1 cellular context compared by ENCODE assay signal in genomic region chr9:128684325-128685021, GRCh38.
A peak's percentile ranks its signal among the peaks of the same experiment; 100 is the strongest.
TF ChIP-seq lines count a peak whose summit lies in the region.

No MANE protein-coding gene starts in this region.

TF ChIP-seq in HEK293, 187 proteins besides CTCF, POLR2A, EP300 and RAD21 (continued from another document and continues in another):
- peak; percentile 88 for TF ChIP-seq HIC1 (tag by site-specific recombination; IDR thresholded peaks at IDR 0.05)
- peak; percentile 15; the same call in 1 of the 2 replicates for TF ChIP-seq KLF7 (tag by site-specific recombination; IDR thresholded peaks at IDR 0.05; ENCODE audit: borderline replicate concordance)
- peak; percentile 74 for TF ChIP-seq ZBTB20 (tag by site-specific recombination; IDR thresholded peaks at IDR 0.05)
- TF ChIP-seq KLF9 (tag by site-specific recombination; IDR thresholded peaks at IDR 0.05; ENCODE audit: low read depth) = 0 out of 2 replicates have a peak, but pooled peaks have one; percentile 28
- TF ChIP-seq EGR2 (tag by site-specific recombination; IDR thresholded peaks at IDR 0.05; ENCODE audit: low read depth) = peak; percentile 78
- TF ChIP-seq ZNF600 (tag by site-specific recombination; IDR thresholded peaks at IDR 0.05) = peak; percentile 100
- TF ChIP-seq ZNF19 (tag by site-specific recombination; IDR thresholded peaks at IDR 0.05; ENCODE audit: low read depth) = no peak
- peak; percentile 72; the same call in 1 of the 2 replicates for TF ChIP-seq ZBTB6 (tag by site-specific recombination; IDR thresholded peaks at IDR 0.05)
- TF ChIP-seq ZFHX2 (tag by site-specific recombination; conservative IDR thresholded peaks at IDR 0.05) = peak; percentile 70
- peak; percentile 54 for TF ChIP-seq ZNF366 (tag by site-specific recombination; conservative IDR thresholded peaks at IDR 0.05)
- TF ChIP-seq KLF16 (tag by site-specific recombination; IDR thresholded peaks at IDR 0.05) = peak; percentile 36; the same call in 1 of the 2 replicates
- no peak for TF ChIP-seq ZFP41 (tag by site-specific recombination; IDR thresholded peaks at IDR 0.05; ENCODE audit: borderline replicate concordance)
- TF ChIP-seq ZBTB26 (tag by site-specific recombination; optimal IDR thresholded peaks at IDR 0.05) = peak; percentile 28
- TF ChIP-seq ZXDB (tag by site-specific recombination; IDR thresholded peaks at IDR 0.05) = peak; percentile 75
- TF ChIP-seq ZNF501 (tag by site-specific recombination; IDR thresholded peaks at IDR 0.05) = 0 out of 2 replicates have a peak, but pooled peaks have one; percentile 76
- peak; percentile 95 for TF ChIP-seq ZBTB17 (tag by site-specific recombination; IDR thresholded peaks at IDR 0.05)
- TF ChIP-seq ZNF398 (tag by site-specific recombination; IDR thresholded peaks at IDR 0.05) = peak; percentile 41; the same call in 1 of the 2 replicates
- TF ChIP-seq GLIS1 (tag by site-specific recombination; IDR thresholded peaks at IDR 0.05) = peak; percentile 84
- TF ChIP-seq ZNF561 (tag by site-specific recombination; IDR thresholded peaks at IDR 0.05; ENCODE audit: borderline replicate concordance) = no peak; the same call in 1 of the 2 replicates
- TF ChIP-seq ZSCAN4 (tag by site-specific recombination; IDR thresholded peaks at IDR 0.05) = 0 out of 2 replicates have a peak, but pooled peaks have one; percentile 7
- no peak for TF ChIP-seq ZNF664 (tag by site-specific recombination; IDR thresholded peaks at IDR 0.05)
- peak; percentile 24; the same call in 1 of the 2 replicates for TF ChIP-seq ZIC2 (tag by site-specific recombination; IDR thresholded peaks at IDR 0.05)
- peak; percentile 83 for TF ChIP-seq PRDM4 (tag by site-specific recombination; IDR thresholded peaks at IDR 0.05)
- TF ChIP-seq ZBTB11 (tag by site-specific recombination; conservative IDR thresholded peaks at IDR 0.05; ENCODE audit: low read depth) = peak; percentile 27; the same call in 1 of the 2 replicates
- no peak for TF ChIP-seq ZNF148 (tag by site-specific recombination; IDR thresholded peaks at IDR 0.05; ENCODE audit: borderline replicate concordance)
- 0 out of 2 replicates have a peak, but pooled peaks have one; percentile 9 for TF ChIP-seq ZBTB8A (tag by site-specific recombination; IDR thresholded peaks at IDR 0.05)
- no peak for TF ChIP-seq ZNF704 (tag by site-specific recombination; IDR thresholded peaks at IDR 0.05)
- no peak for TF ChIP-seq ZNF529 (tag by site-specific recombination; IDR thresholded peaks at IDR 0.05; ENCODE audit: insufficient replicate concordance)
- 0 out of 2 replicates have a peak, but pooled peaks have one; percentile 25 for TF ChIP-seq ZNF843 (tag by site-specific recombination; IDR thresholded peaks at IDR 0.05)
- peak; percentile 93 for TF ChIP-seq PATZ1 (tag by site-specific recombination; IDR thresholded peaks at IDR 0.05)
- TF ChIP-seq ZNF629 (tag by site-specific recombination; IDR thresholded peaks at IDR 0.05) = 0 out of 2 replicates have a peak, but pooled peaks have one; percentile 29
- TF ChIP-seq ZNF692 (tag by site-specific recombination; IDR thresholded peaks at IDR 0.05) = 0 out of 2 replicates have a peak, but pooled peaks have one; percentile 21
- TF ChIP-seq SP3 (tag by site-specific recombination; IDR thresholded peaks at IDR 0.05) = peak; percentile 61
